Comparison of ENCODE assay signal across 10 cellular contexts in the genomic region with DNA sequence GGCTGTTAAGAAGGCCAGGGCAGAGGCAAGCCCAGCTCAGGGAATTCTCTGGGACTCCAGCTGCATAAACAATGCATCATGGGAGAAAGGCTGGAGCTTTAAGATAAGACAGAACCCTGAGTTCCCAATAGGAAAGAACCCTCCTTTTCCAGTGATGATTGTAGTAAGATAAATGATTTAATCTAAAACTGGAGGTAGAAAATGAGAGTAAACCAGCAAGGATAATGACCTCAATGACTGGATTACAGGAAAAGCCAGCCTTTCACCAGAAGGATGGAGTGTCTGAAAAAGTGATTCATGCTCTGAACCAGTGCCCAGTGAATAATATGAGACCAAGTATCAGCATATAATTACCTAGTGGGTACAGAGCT. TPM values are rescaled to one million over a fixed set of nuclear protein-coding genes. Genes with fewer than 3 reads are reported as not detected.
DNase-seq lines count a peak whose midpoint lies in the region; ATAC-seq and TF ChIP-seq lines count a peak whose summit lies in the region.
"Had no signal": no experiment of that assay in that cellular context is flagged by ENCODE, and none has a peak within 500 bp of the region (broad histone marks: within the 10 kb centered on the region; RNA-seq: fewer than 3 reads in every experiment).

No MANE protein-coding gene starts in this region.

- peak overlapping the region; percentile 73 for H3K27ac Mint-ChIP-seq in chondrocyte (ENCODE audit: unreplicated experiment)
- H3K27ac Mint-ChIP-seq in CD14-positive monocyte = no peak overlapping the region
- H3K27ac Mint-ChIP-seq: B cell had no signal

- H3K4me1 Mint-ChIP-seq in chondrocyte (ENCODE audit: low read depth) = peaks cover 54% of the 10 kb centered on the region
- peaks cover 29% of the 10 kb centered on the region for H3K4me1 Mint-ChIP-seq in CD14-positive monocyte

- intact Hi-C loops in Right ventricle myocardium inferior (cut with DNase I) (no loop called here), cardiac septum (cut with DNase I) (loop anchor here (2.0 kb wide), 1 partner anchor 46 kb away; a partner anchor contains a TSS), CD14-positive monocyte (cut with micrococcal nuclease) (no loop called here)

- TF ChIP-seq CTCF in chondrocyte (IDR thresholded peaks at IDR 0.05) = no peak
- TF ChIP-seq CTCF in CD14-positive monocyte (IDR thresholded peaks at IDR 0.05) = no peak

- DNase-seq in Right ventricle myocardium inferior (ENCODE audit: missing footprints) (no peak), cardiac septum (ENCODE audit: low spot score) (no peak), chondrocyte (ENCODE audit: low spot score) (no peak), kidney tubule cell (ENCODE audit: low spot score) (peak; percentile 68), pons (ENCODE audit: low spot score) (no peak), hippocampal formation (lab: John Stamatoyannopoulos, UW) (no peak), NOMO-1 (lab: John Stamatoyannopoulos, UW; ENCODE audit: unreplicated experiment in 2 of 2) (no peak), CD14-positive monocyte (ENCODE audit: low spot score) (no peak)
- DNase-seq: SIG-M5 had no signal

- no peaks in the 10 kb centered on the region for H3K9me3 Mint-ChIP-seq in chondrocyte (ENCODE audit: low read depth)
- no peaks in the 10 kb centered on the region for H3K9me3 Mint-ChIP-seq in CD14-positive monocyte

- ATAC-seq in Right ventricle myocardium inferior = peak; percentile 50

- H3K27me3 Mint-ChIP-seq in chondrocyte (ENCODE audit: low read depth) (no peaks in the 10 kb centered on the region), CD14-positive monocyte (ENCODE audit: low read depth in 3 of 3) (peaks cover 0 to 1% (median 0%) of the 10 kb centered on the region in 3 donors)
- H3K27me3 Mint-ChIP-seq: B cell had no signal

- H3K36me3 Mint-ChIP-seq in chondrocyte (ENCODE audit: low read depth) = no peaks in the 10 kb centered on the region
- H3K36me3 Mint-ChIP-seq in CD14-positive monocyte = peaks cover 23 to 27% of the 10 kb centered on the region in 2 donors

- no peak overlapping the region for H3K4me3 Mint-ChIP-seq in chondrocyte (ENCODE audit: unreplicated experiment)
- no peak overlapping the region for H3K4me3 Mint-ChIP-seq in CD14-positive monocyte
- H3K4me3 Mint-ChIP-seq: B cell had no signal

RNA-seq across cellular contexts. Expression of a gene that starts 45.9 kb away (rescaled TPM):
- 14.3 TPM for total RNA-seq in Right ventricle myocardium inferior
- total RNA-seq in cardiac septum = 20.9 TPM
- total RNA-seq in chondrocyte = 18.7 to 28.8 TPM (median 19.8 TPM) in 3 replicates
- polyA plus RNA-seq in CD14-positive monocyte = 1 to 10 TPM; 2.7 to 5.7 TPM
